1 cellular context compared by ENCODE assay signal in the genomic region with DNA sequence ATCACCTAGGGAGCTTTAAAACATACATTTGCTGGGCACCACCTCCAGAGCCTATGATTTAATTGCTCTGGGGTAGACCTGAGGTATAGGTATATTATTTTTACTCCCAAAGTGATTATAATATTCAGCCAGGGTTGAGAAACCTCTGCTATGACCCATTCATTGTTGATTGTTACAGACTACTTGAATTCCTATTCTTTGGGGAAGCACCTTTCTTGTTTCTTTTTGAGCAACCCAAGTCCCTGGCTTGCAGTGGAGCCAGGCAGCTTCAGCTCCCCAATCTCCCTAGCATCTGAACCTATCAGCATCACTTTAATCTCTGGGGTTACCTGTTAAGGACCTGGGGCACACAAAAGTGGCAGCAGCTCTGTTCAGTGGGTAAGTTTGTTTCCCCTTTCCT.
TF ChIP-seq lines count a peak whose summit lies in the region.

No MANE protein-coding gene starts in this region.

TF ChIP-seq in SK-N-SH treated with all-trans-retinoic acid at 6 μM for 48 hours, 23 proteins besides CTCF, POLR2A, EP300 and RAD21 (continued from another document):
- TF ChIP-seq, protein P1, sequence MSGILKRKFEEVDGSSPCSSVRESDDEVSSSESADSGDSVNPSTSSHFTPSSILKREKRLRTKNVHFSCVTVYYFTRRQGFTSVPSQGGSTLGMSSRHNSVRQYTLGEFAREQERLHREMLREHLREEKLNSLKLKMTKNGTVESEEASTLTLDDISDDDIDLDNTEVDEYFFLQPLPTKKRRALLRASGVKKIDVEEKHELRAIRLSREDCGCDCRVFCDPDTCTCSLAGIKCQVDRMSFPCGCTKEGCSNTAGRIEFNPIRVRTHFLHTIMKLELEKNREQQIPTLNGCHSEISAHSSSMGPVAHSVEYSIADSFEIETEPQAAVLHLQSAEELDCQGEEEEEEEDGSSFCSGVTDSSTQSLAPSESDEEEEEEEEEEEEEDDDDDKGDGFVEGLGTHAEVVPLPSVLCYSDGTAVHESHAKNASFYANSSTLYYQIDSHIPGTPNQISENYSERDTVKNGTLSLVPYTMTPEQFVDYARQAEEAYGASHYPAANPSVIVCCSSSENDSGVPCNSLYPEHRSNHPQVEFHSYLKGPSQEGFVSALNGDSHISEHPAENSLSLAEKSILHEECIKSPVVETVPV (CRISPR knock-in tag; IDR thresholded peaks at IDR 0.05) = no peak
- TF ChIP-seq ESRRG (CRISPR knock-in tag; IDR thresholded peaks at IDR 0.05) (no peak), ZNF8 (CRISPR knock-in tag; IDR thresholded peaks at IDR 0.05) (no peak), CREB5 (CRISPR knock-in tag; IDR thresholded peaks at IDR 0.05; ENCODE audit: low read depth) (no peak)
- TF ChIP-seq, protein P2, sequence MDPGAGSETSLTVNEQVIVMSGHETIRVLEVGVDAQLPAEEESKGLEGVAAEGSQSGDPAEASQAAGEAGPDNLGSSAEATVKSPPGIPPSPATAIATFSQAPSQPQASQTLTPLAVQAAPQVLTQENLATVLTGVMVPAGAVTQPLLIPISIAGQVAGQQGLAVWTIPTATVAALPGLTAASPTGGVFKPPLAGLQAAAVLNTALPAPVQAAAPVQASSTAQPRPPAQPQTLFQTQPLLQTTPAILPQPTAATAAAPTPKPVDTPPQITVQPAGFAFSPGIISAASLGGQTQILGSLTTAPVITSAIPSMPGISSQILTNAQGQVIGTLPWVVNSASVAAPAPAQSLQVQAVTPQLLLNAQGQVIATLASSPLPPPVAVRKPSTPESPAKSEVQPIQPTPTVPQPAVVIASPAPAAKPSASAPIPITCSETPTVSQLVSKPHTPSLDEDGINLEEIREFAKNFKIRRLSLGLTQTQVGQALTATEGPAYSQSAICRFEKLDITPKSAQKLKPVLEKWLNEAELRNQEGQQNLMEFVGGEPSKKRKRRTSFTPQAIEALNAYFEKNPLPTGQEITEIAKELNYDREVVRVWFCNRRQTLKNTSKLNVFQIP (CRISPR knock-in tag; IDR thresholded peaks at IDR 0.05; ENCODE audit: borderline replicate concordance, low read depth) = no peak
TF ChIP-seq in SK-N-SH treated with all-trans-retinoic acid at 6 μM for 48 hours: peak in this region for 0.
